ENCODE assay signal across 12 cellular contexts in genomic region chr1:55827350-55827749, GRCh38.
DNase-seq lines count a peak whose midpoint lies in the region; ATAC-seq and TF ChIP-seq lines count a peak whose summit lies in the region.
"Had no signal": no experiment of that assay in that cellular context is flagged by ENCODE, and none has a peak within 500 bp of the region (broad histone marks: within the 10 kb centered on the region; RNA-seq: fewer than 3 reads in every experiment).

No MANE protein-coding gene starts in this region.

- no peaks in the 10 kb centered on the region for H3K79me2 ChIP-seq in parathyroid adenoma

- H3K27me3 ChIP-seq in parathyroid adenoma (ENCODE audit: control insufficient read depth, insufficient read depth, low read length) (no peaks in the 10 kb centered on the region), testis (no peaks in the 10 kb centered on the region)
- H3K27me3 ChIP-seq: thyroid gland had no signal

- no peak overlapping the region for H3K4me3 ChIP-seq in parathyroid adenoma (ENCODE audit: low read depth, low read length)
- no peak overlapping the region for H3K4me3 ChIP-seq in testis
- H3K4me3 ChIP-seq: left ventricle myocardium inferior, thyroid gland had no signal

- no peak for ATAC-seq in GM19397 (IDR thresholded peaks at IDR 0.05; ENCODE audit: unreplicated experiment)

- no peaks in the 10 kb centered on the region for H3K9me3 ChIP-seq in parathyroid adenoma (ENCODE audit: control insufficient read depth, low read length)
- no peaks in the 10 kb centered on the region for H3K9me3 ChIP-seq in testis
- H3K9me3 ChIP-seq: left ventricle myocardium inferior, thyroid gland had no signal

- no peak overlapping the region for H3K9ac ChIP-seq in parathyroid adenoma

- WGBS in testis, 2 donors: 72 to 83% methylated on average over 4 of the region's 4 CpGs

- intact Hi-C loops in testis (cut with DNase I; ENCODE audit: low total_unique reads): no loop called here

- no peak overlapping the region for H3K4me2 ChIP-seq in parathyroid adenoma (ENCODE audit: low read length)

- H3K36me3 ChIP-seq in parathyroid adenoma (ENCODE audit: control insufficient read depth, insufficient read depth, low read length) (no peaks in the 10 kb centered on the region), testis (ENCODE audit: low read depth, missing control alignments) (no peaks in the 10 kb centered on the region)
- H3K36me3 ChIP-seq: left ventricle myocardium inferior, thyroid gland had no signal

- H3K27ac ChIP-seq in parathyroid adenoma (peak overlapping the region; percentile 69), testis (no peak overlapping the region)
- H3K27ac ChIP-seq: epithelial cell of prostate, left ventricle myocardium inferior, thyroid gland had no signal

- peak; percentile 31 for DNase-seq in DMS53 treated with DMSO at 0.1 percent for 48 hours (lab: John Stamatoyannopoulos, UW; ENCODE audit: unreplicated experiment)
- peak; percentile 96 for DNase-seq in RPMI7951 (ENCODE audit: low read depth)
- DNase-seq in fibroblast of peridontal ligament (ENCODE audit: extremely low read depth): peak; percentile 98
- DNase-seq in AML-193 (lab: John Stamatoyannopoulos, UW): no peak
- DNase-seq in testis: no peak
- no peak for DNase-seq in COLO668 (lab: John Stamatoyannopoulos, UW; ENCODE audit: unreplicated experiment)
- DNase-seq: left ventricle myocardium inferior, posterior cingulate gyrus had no signal

- TF ChIP-seq CTCF in parathyroid adenoma (IDR thresholded peaks at IDR 0.05) (no peak), testis (IDR thresholded peaks at IDR 0.05) (no peak)

- no peak overlapping the region for H2AFZ ChIP-seq in parathyroid adenoma

- H3K4me1 ChIP-seq in parathyroid adenoma (peaks cover 31% of the 10 kb centered on the region), testis (no peaks in the 10 kb centered on the region)
- H3K4me1 ChIP-seq: left ventricle myocardium inferior had no signal

- TF ChIP-seq POLR2A in testis (IDR thresholded peaks at IDR 0.05): no peak

Comparison
In these comparisons a context has a peak if more than half of its experiments do, and no peak if none do; other contexts are left out.
1. DNase-seq: peak in DMS53 treated with DMSO at 0.1 percent for 48 hours (single experiment), RPMI7951 (single experiment) and fibroblast of peridontal ligament (single experiment); none in AML-193 (0 of 2), testis (single experiment) and COLO668 (single experiment).